Comparison of ENCODE assay signal across 9 cellular contexts in genomic region chr17:39667262-39668140, GRCh38. TPM values are rescaled to one million over a fixed set of nuclear protein-coding genes. Genes with fewer than 3 reads are reported as not detected.
A peak's percentile ranks its signal among the peaks of the same experiment; 100 is the strongest.
DNase-seq lines count a peak whose midpoint lies in the region; ATAC-seq lines count a peak whose summit lies in the region.
"Had no signal": no experiment of that assay in that cellular context is flagged by ENCODE, and none has a peak within 500 bp of the region (broad histone marks: within the 10 kb centered on the region; RNA-seq: fewer than 3 reads in every experiment).

No MANE protein-coding gene starts in this region.

- peaks cover 0 to 48% (median 5%) of the 10 kb centered on the region in 5 donors for H3K27me3 Mint-ChIP-seq in naive thymus-derived CD4-positive, alpha-beta T cell

- CTCF ChIA-PET in naive thymus-derived CD4-positive, alpha-beta T cell (lab: Charles Lee), result interaction anchor here (0.6 to 2.4 kb wide), 8 partner anchors 8 to 226 kb away, joined by 3 to 10 read pairs (median 4); no protein-coding TSS in a partner anchor

- no peak overlapping the region for H3K9ac ChIP-seq in BLaER1
- peak overlapping the region; percentile 6 to 11 for H3K9ac ChIP-seq in duodenal mucosa (ENCODE audit: low read depth in 1 of 2, low read length in 2 of 2)

- H3K4me2 ChIP-seq in BLaER1, result peak overlapping the region; percentile 96

- H3K27me3 ChIP-seq in BLaER1, result peaks cover 53% of the 10 kb centered on the region
- H3K27me3 ChIP-seq in duodenal mucosa (ENCODE audit: control insufficient read depth in 1 of 2, insufficient read depth in 2 of 2, low read length in 2 of 2), result peaks cover 21 to 33% of the 10 kb centered on the region in 2 donors
- H3K27me3 ChIP-seq in naive thymus-derived CD4-positive, alpha-beta T cell (ENCODE audit: control insufficient read depth in 2 of 2, insufficient read depth in 2 of 2, low read length in 2 of 2), result no peaks in the 10 kb centered on the region

- DNase-seq in NCI-H69 (lab: John Stamatoyannopoulos, UW) (peak; percentile 36), glomerular visceral epithelial cell (ENCODE audit: extremely low spot score) (no peak), activated gamma-delta T cell treated with Interleukin-2 at 50 U/mL for 16 hours (no peak)
- no peak for DNase-seq in naive thymus-derived CD4-positive, alpha-beta T cell

- H3K4me1 ChIP-seq in BLaER1 (peaks cover 79% of the 10 kb centered on the region), duodenal mucosa (ENCODE audit: control insufficient read depth in 1 of 2, insufficient read depth in 2 of 2, low read length in 2 of 2) (peaks cover 43 to 46% of the 10 kb centered on the region in 2 donors)
- H3K4me1 ChIP-seq in naive thymus-derived CD4-positive, alpha-beta T cell (ENCODE audit: control insufficient read depth in 2 of 2, insufficient read depth in 2 of 2, low read length in 2 of 2), result peaks cover 4 to 13% of the 10 kb centered on the region in 2 donors

- intact Hi-C loops in naive thymus-derived CD4-positive, alpha-beta T cell (cut with micrococcal nuclease), result loop anchor here (1.0 to 5.0 kb wide), 5 partner anchors 12 to 45 kb away; no protein-coding TSS in a partner anchor

- H3K4me3 Mint-ChIP-seq in naive thymus-derived CD4-positive, alpha-beta T cell, result peak overlapping the region; percentile 45 to 79 (median 68)

- POLR2A ChIA-PET in naive thymus-derived CD4-positive, alpha-beta T cell (lab: Charles Lee), result interaction anchor here (0.7 to 2.8 kb wide), 9 partner anchors 8 to 62 kb away, joined by 3 to 13 read pairs (median 5); partner anchors contain the start of gene MIEN1

- no peaks in the 10 kb centered on the region for H3K9me3 Mint-ChIP-seq in naive thymus-derived CD4-positive, alpha-beta T cell

- H3K27ac ChIP-seq in BLaER1 (no peak overlapping the region), duodenal mucosa (ENCODE audit: low read depth, low read length) (no peak overlapping the region)
- peak overlapping the region; percentile 51 for H3K27ac ChIP-seq in naive thymus-derived CD4-positive, alpha-beta T cell (ENCODE audit: low read depth, low read length)

- H3K4me3 ChIP-seq in BLaER1, result peak overlapping the region; percentile 14; the same call in 1 of the 2 replicates
- no peak overlapping the region for H3K4me3 ChIP-seq in duodenal mucosa (ENCODE audit: low read depth in 1 of 2, low read length in 2 of 2)
- H3K4me3 ChIP-seq in naive thymus-derived CD4-positive, alpha-beta T cell (ENCODE audit: low read length), result no peak overlapping the region

- H3K36me3 ChIP-seq in BLaER1, result peaks cover 4% of the 10 kb centered on the region; the same call in 1 of the 2 replicates
- peaks cover 0 to 5% of the 10 kb centered on the region in 2 donors for H3K36me3 ChIP-seq in duodenal mucosa (ENCODE audit: control insufficient read depth in 1 of 2, insufficient read depth in 2 of 2, low read length in 2 of 2)
- peaks cover 0 to 8% (median 0%) of the 10 kb centered on the region in 3 experiments for H3K36me3 ChIP-seq in naive thymus-derived CD4-positive, alpha-beta T cell (ENCODE audit: control insufficient read depth in 2 of 3, insufficient read depth in 3 of 3, low read length in 3 of 3)

- H3K27ac Mint-ChIP-seq in naive thymus-derived CD4-positive, alpha-beta T cell, result peak overlapping the region in 1 of 9 donors; percentile 17

- H3K9me3 ChIP-seq in BLaER1, result no peaks in the 10 kb centered on the region
- H3K9me3 ChIP-seq in duodenal mucosa (ENCODE audit: control insufficient read depth in 1 of 2, low read length in 2 of 2), result no peaks in the 10 kb centered on the region
- no peaks in the 10 kb centered on the region for H3K9me3 ChIP-seq in naive thymus-derived CD4-positive, alpha-beta T cell (ENCODE audit: control insufficient read depth in 2 of 3, low read length in 3 of 3)

- peaks cover 0 to 4% (median 0%) of the 10 kb centered on the region in 5 donors for H3K36me3 Mint-ChIP-seq in naive thymus-derived CD4-positive, alpha-beta T cell

- peaks cover 37% of the 10 kb centered on the region for H4K20me1 ChIP-seq in BLaER1

- no peak for ATAC-seq in naive thymus-derived CD4-positive, alpha-beta T cell
- ATAC-seq in GM19328 (IDR thresholded peaks at IDR 0.05; ENCODE audit: unreplicated experiment), result no peak
- no peak for ATAC-seq in HG03571 (IDR thresholded peaks at IDR 0.05; ENCODE audit: unreplicated experiment)

- peaks cover 5 to 23% (median 14%) of the 10 kb centered on the region in 7 donors for H3K4me1 Mint-ChIP-seq in naive thymus-derived CD4-positive, alpha-beta T cell

RNA-seq across cellular contexts. Expression of gene PNMT, which starts 0.8 kb away (rescaled TPM):
- total RNA-seq in naive thymus-derived CD4-positive, alpha-beta T cell, result under 1 TPM in 4 of 5 experiments, not detected in 1; 0.42 to 0.89 (median 0.50) TPM
- polyA plus RNA-seq in naive thymus-derived CD4-positive, alpha-beta T cell, result under 1 TPM; 0.36 to 0.48 TPM
- total RNA-seq: T-helper 2 cell treated with Interferon-gamma antibody and Interleukin-4, amounts not matched to agents 100 ng/mL and 5 ng/mL, for 36 hours had no signal

RNA-seq across cellular contexts. Expression of gene TCAP, which starts 2.4 kb away (rescaled TPM):
- total RNA-seq in naive thymus-derived CD4-positive, alpha-beta T cell, result 10 to 100 TPM in 1 of 5 experiments, 1 to 10 TPM in 4; 1.7 to 10.5 (median 4.6) TPM
- polyA plus RNA-seq in naive thymus-derived CD4-positive, alpha-beta T cell, result under 1 TPM in 1 of 2 donors, not detected in 1; 0.12 TPM

RNA-seq across cellular contexts. Expression of gene PGAP3, which starts 20.4 kb away (rescaled TPM):
- total RNA-seq in naive thymus-derived CD4-positive, alpha-beta T cell, result 10 to 100 TPM; 26.3 to 39.9 (median 35.1) TPM
- 10 to 100 TPM; 13.3 to 20.7 TPM for polyA plus RNA-seq in naive thymus-derived CD4-positive, alpha-beta T cell

RNA-seq across cellular contexts. Expression of gene STARD3, which starts 30.6 kb away (rescaled TPM):
- total RNA-seq in naive thymus-derived CD4-positive, alpha-beta T cell, result 100 to 1,000 TPM in 2 of 5 experiments, 10 to 100 TPM in 3; 69.8 to 143 (median 99.3) TPM
- polyA plus RNA-seq in naive thymus-derived CD4-positive, alpha-beta T cell, result 10 to 100 TPM; 46.7 to 56.9 TPM

RNA-seq across cellular contexts. Expression of gene ERBB2, which starts 32.4 kb away (rescaled TPM):
- total RNA-seq in naive thymus-derived CD4-positive, alpha-beta T cell, result 10 to 100 TPM in 1 of 5 experiments, 1 to 10 TPM in 4; 3.6 to 10.5 (median 6.6) TPM
- 1 to 10 TPM in 1 of 2 donors, under 1 TPM in 1; 0.39 to 2.4 TPM for polyA plus RNA-seq in naive thymus-derived CD4-positive, alpha-beta T cell
